Comparison of ENCODE assay signal across 1 cellular context in the genomic region with DNA sequence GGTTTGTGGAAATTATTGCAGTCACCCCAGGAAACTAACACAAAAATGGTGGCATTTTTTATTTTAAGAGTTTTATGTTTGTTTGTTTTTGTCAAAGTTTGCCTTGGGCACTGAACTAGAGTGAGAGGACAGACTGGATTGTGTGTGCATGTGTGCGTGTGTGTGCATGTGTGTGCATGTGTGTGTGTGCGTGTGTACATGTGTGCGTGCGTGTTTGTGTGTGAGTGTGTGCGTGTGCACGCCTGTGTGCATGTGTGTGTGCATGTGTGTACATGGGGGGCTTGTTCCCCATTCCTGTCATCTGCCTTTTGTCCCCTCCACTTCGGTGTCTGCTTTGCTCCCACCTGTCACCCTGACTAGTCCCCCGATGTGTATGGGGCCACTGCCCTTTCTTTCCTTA.
TF ChIP-seq lines count a peak whose summit lies in the region.

No MANE protein-coding gene starts in this region.

TF ChIP-seq in HepG2, 621 proteins besides CTCF, POLR2A, EP300 and RAD21:
- TF ChIP-seq, protein P1, sequence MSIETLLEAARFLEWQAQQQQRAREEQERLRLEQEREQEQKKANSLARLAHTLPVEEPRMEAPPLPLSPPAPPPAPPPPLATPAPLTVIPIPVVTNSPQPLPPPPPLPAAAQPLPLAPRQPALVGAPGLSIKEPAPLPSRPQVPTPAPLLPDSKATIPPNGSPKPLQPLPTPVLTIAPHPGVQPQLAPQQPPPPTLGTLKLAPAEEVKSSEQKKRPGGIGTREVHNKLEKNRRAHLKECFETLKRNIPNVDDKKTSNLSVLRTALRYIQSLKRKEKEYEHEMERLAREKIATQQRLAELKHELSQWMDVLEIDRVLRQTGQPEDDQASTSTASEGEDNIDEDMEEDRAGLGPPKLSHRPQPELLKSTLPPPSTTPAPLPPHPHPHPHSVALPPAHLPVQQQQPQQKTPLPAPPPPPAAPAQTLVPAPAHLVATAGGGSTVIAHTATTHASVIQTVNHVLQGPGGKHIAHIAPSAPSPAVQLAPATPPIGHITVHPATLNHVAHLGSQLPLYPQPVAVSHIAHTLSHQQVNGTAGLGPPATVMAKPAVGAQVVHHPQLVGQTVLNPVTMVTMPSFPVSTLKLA (IDR thresholded peaks at IDR 0.05): peak; percentile 94
- no peak for TF ChIP-seq ZBTB7B (CRISPR knock-in tag; IDR thresholded peaks at IDR 0.05)
